ENCODE assay signal across 9 cellular contexts in genomic region chr2:232634319-232635150, GRCh38. TPM values are rescaled to one million over a fixed set of nuclear protein-coding genes. Genes with fewer than 3 reads are reported as not detected.
DNase-seq lines count a peak whose midpoint lies in the region; ATAC-seq and TF ChIP-seq lines count a peak whose summit lies in the region.
"Had no signal": no experiment of that assay in that cellular context is flagged by ENCODE, and none has a peak within 500 bp of the region (broad histone marks: within the 10 kb centered on the region; RNA-seq: fewer than 3 reads in every experiment).

No MANE protein-coding gene starts in this region.

- H3K36me3 ChIP-seq in endodermal cell (ENCODE audit: control insufficient read depth, insufficient read depth, low read length), result no peaks in the 10 kb centered on the region

- no peaks in the 10 kb centered on the region for H3K9me3 Mint-ChIP-seq in stimulated activated naive CD8-positive, alpha-beta T cell treated with anti-CD3 and anti-CD28 coated beads, Interleukin-15, amount 100 ng/mL, for 72 hours
- H3K9me3 Mint-ChIP-seq in endodermal cell, result peaks cover 4% of the 10 kb centered on the region
- peaks cover 0 to 3% (median 0%) of the 10 kb centered on the region in 7 donors for H3K9me3 Mint-ChIP-seq in naive B cell

- no peak for DNase-seq in stimulated activated naive CD8-positive, alpha-beta T cell treated with anti-CD3 and anti-CD28 coated beads, Interleukin-15, amount 100 ng/mL, for 72 hours
- no peak for DNase-seq in stimulated activated naive CD8-positive, alpha-beta T cell treated with anti-CD3 and anti-CD28 coated beads, Interleukin-15, Interleukin-2, amounts not matched to agents 100 U/mL and 50 U/mL, for 24 hours
- DNase-seq in endodermal cell (peak; percentile 79), naive B cell (no peak), NCI-H1436 (lab: John Stamatoyannopoulos, UW) (no peak), cerebellar nuclear complex (lab: John Stamatoyannopoulos, UW) (no peak), mesenteric fat pad (ENCODE audit: low spot score) (no peak)
- DNase-seq: SHP77 had no signal

- peak overlapping the region; percentile 6 for H3K9ac ChIP-seq in endodermal cell (ENCODE audit: extremely low read depth, low read length, poor library complexity, severe bottlenecking)

- ATAC-seq in stimulated activated naive CD8-positive, alpha-beta T cell treated with anti-CD3 and anti-CD28 coated beads, Interleukin-15, amount 100 ng/mL, for 72 hours, result no peak
- ATAC-seq in stimulated activated naive CD8-positive, alpha-beta T cell treated with anti-CD3 and anti-CD28 coated beads, Interleukin-15, Interleukin-2, amounts not matched to agents 100 U/mL and 50 U/mL, for 24 hours, result no peak
- ATAC-seq in naive B cell (ENCODE audit: low read depth in 2 of 2), result no peak
- no peak for ATAC-seq in HG02938 (IDR thresholded peaks at IDR 0.05; ENCODE audit: unreplicated experiment)

- WGBS in endodermal cell (ENCODE audit: insufficient coverage in 1 of 2, insufficient read length in 1 of 2), 2 experiments, result 8% methylated on average over 24 to 50 of the region's 50 CpGs

- H3K36me3 Mint-ChIP-seq in endodermal cell (ENCODE audit: low read depth), result no peaks in the 10 kb centered on the region
- no peaks in the 10 kb centered on the region for H3K36me3 Mint-ChIP-seq in naive B cell

- peak overlapping the region; percentile 32 to 67 for H3K4me3 Mint-ChIP-seq in stimulated activated naive CD8-positive, alpha-beta T cell treated with anti-CD3 and anti-CD28 coated beads, Interleukin-15, amount 100 ng/mL, for 72 hours
- peak overlapping the region; percentile 50 for H3K4me3 Mint-ChIP-seq in endodermal cell
- peak overlapping the region; percentile 35 to 79 (median 59) for H3K4me3 Mint-ChIP-seq in naive B cell

- no peaks in the 10 kb centered on the region for H3K4me1 ChIP-seq in endodermal cell (ENCODE audit: control insufficient read depth, insufficient read depth, low read length)

- H3K27me3 Mint-ChIP-seq in stimulated activated naive CD8-positive, alpha-beta T cell treated with anti-CD3 and anti-CD28 coated beads, Interleukin-15, amount 100 ng/mL, for 72 hours, result peaks cover 65% of the 10 kb centered on the region
- H3K27me3 Mint-ChIP-seq in endodermal cell (ENCODE audit: insufficient read depth), result peaks cover 88% of the 10 kb centered on the region
- peaks cover 44 to 80% (median 47%) of the 10 kb centered on the region in 3 donors for H3K27me3 Mint-ChIP-seq in naive B cell

- H3K4me3 ChIP-seq in endodermal cell (ENCODE audit: low read length), result peak overlapping the region; percentile 77

- no peak for TF ChIP-seq CTCF in endodermal cell (conservative IDR thresholded peaks at IDR 0.05)

- peaks cover 10% of the 10 kb centered on the region for H3K4me1 Mint-ChIP-seq in stimulated activated naive CD8-positive, alpha-beta T cell treated with anti-CD3 and anti-CD28 coated beads, Interleukin-15, amount 100 ng/mL, for 72 hours
- H3K4me1 Mint-ChIP-seq in endodermal cell (peaks cover 1% of the 10 kb centered on the region), naive B cell (peaks cover 0 to 12% (median 6%) of the 10 kb centered on the region in 3 donors)

- H3K9me3 ChIP-seq in endodermal cell (ENCODE audit: control insufficient read depth, low read length), result no peaks in the 10 kb centered on the region

- no peak overlapping the region for H3K27ac Mint-ChIP-seq in stimulated activated naive CD8-positive, alpha-beta T cell treated with anti-CD3 and anti-CD28 coated beads, Interleukin-15, amount 100 ng/mL, for 72 hours
- no peak overlapping the region for H3K27ac Mint-ChIP-seq in endodermal cell
- H3K27ac Mint-ChIP-seq in naive B cell, result no peak overlapping the region

- H3K27me3 ChIP-seq in endodermal cell (ENCODE audit: control insufficient read depth, insufficient read depth, low read length, poor library complexity, severe bottlenecking), result peaks cover 72% of the 10 kb centered on the region

- no peak overlapping the region for H3K27ac ChIP-seq in endodermal cell (ENCODE audit: low read depth, low read length)

RNA-seq across cellular contexts. Expression of gene EFHD1, which starts 1.1 kb away (rescaled TPM):
- total RNA-seq in endodermal cell, result 10 to 100 TPM in 1 of 2 donors, 1 to 10 TPM in 1; 6.8 to 12.5 TPM
- polyA plus RNA-seq in endodermal cell (2013, experiment 1 of 2), result 28.4 TPM
- polyA plus RNA-seq in endodermal cell (2013, experiment 2 of 2), result 25.9 TPM
- not detected for polyA plus RNA-seq in naive B cell (ENCODE audit: low read depth in 6 of 6)
- total RNA-seq in mesenteric fat pad, result 18.0 TPM
